9 cellular contexts compared by ENCODE assay signal in genomic region chr17:29587591-29587990, GRCh38. TPM values are rescaled to one million over a fixed set of nuclear protein-coding genes. Genes with fewer than 3 reads are reported as not detected.
DNase-seq lines count a peak whose midpoint lies in the region; ATAC-seq and TF ChIP-seq lines count a peak whose summit lies in the region.
"Had no signal": no experiment of that assay in that cellular context is flagged by ENCODE, and none has a peak within 500 bp of the region (broad histone marks: within the 10 kb centered on the region; RNA-seq: fewer than 3 reads in every experiment).

No MANE protein-coding gene starts in this region.

- H3K4me1 Mint-ChIP-seq in memory B cell = peaks cover 54% of the 10 kb centered on the region

- H3K27me3 Mint-ChIP-seq in memory B cell = no peaks in the 10 kb centered on the region

- peak overlapping the region; percentile 89 for H3K4me3 Mint-ChIP-seq in memory B cell

- H3K36me3 ChIP-seq in left ventricle myocardium inferior (peaks cover 8% of the 10 kb centered on the region), vagina (peaks cover 0 to 1% of the 10 kb centered on the region in 2 donors)

- H3K27ac Mint-ChIP-seq in memory B cell = no peak overlapping the region

- no peaks in the 10 kb centered on the region for H3K27me3 ChIP-seq in left ventricle myocardium inferior (ENCODE audit: low read depth)
- no peaks in the 10 kb centered on the region for H3K27me3 ChIP-seq in vagina

- H3K9me3 ChIP-seq in left ventricle myocardium inferior (replicated peaks) (no peaks in the 10 kb centered on the region), vagina (no peaks in the 10 kb centered on the region)

- H3K36me3 Mint-ChIP-seq in memory B cell = peaks cover 2% of the 10 kb centered on the region

- H3K4me3 ChIP-seq in left ventricle myocardium inferior = peak overlapping the region; percentile 95
- H3K4me3 ChIP-seq in astrocyte of the spinal cord (ENCODE audit: low read depth, low read length) = peak overlapping the region; percentile 76
- H3K4me3 ChIP-seq in vagina = peak overlapping the region; percentile 83 to 94

- no peak for DNase-seq in left ventricle myocardium inferior
- DNase-seq in left ventricle myocardium superior = no peak
- DNase-seq in astrocyte of the spinal cord (ENCODE audit: low read depth, low spot score) = no peak
- no peak for DNase-seq in memory B cell (ENCODE audit: low spot score in 2 of 2)
- no peak for DNase-seq in vagina (ENCODE audit: extremely low spot score in 2 of 2)
- DNase-seq in T1000 (lab: John Stamatoyannopoulos, UW) = no peak
- no peak for DNase-seq in NCI-H345 (lab: John Stamatoyannopoulos, UW)
- DNase-seq: EL had no signal

- intact Hi-C loops in left ventricle myocardium inferior (cut with micrococcal nuclease) = no loop called here
- intact Hi-C loops in left ventricle myocardium superior (cut with micrococcal nuclease) = no loop called here
- intact Hi-C loops in vagina (cut with DNase I) = loop anchor here (10.0 kb wide), 1 partner anchor 347 kb away; the partner anchor contains the start of gene SSH2

- in situ Hi-C loops in astrocyte of the spinal cord (cut with HindIII; ENCODE audit: low sequenced_read_pairs) = no loop called here

- no peak for TF ChIP-seq POLR2A in vagina (IDR thresholded peaks at IDR 0.05)

- ATAC-seq in left ventricle myocardium superior (no peak), memory B cell (ENCODE audit: low read depth) (no peak), HG03025 (IDR thresholded peaks at IDR 0.05; ENCODE audit: low FRiP score, unreplicated experiment) (no peak)

- H3K9me3 Mint-ChIP-seq in memory B cell = no peaks in the 10 kb centered on the region

- H3K27ac ChIP-seq in left ventricle myocardium inferior (replicated peaks) (peak overlapping the region; percentile 93), vagina (peak overlapping the region; percentile 80)

- TF ChIP-seq CTCF in left ventricle myocardium inferior (IDR thresholded peaks at IDR 0.05; ENCODE audit: borderline replicate concordance) (no peak), astrocyte of the spinal cord (IDR thresholded peaks at IDR 0.05; ENCODE audit: low read depth, low read length) (no peak), vagina (IDR thresholded peaks at IDR 0.05) (no peak)

- peaks cover 93% of the 10 kb centered on the region for H3K4me1 ChIP-seq in left ventricle myocardium inferior
- H3K4me1 ChIP-seq in vagina = peaks cover 75% of the 10 kb centered on the region

RNA-seq across cellular contexts. Expression of gene GIT1, which starts 1.9 kb away (rescaled TPM):
- 31.9 TPM for total RNA-seq in left ventricle myocardium inferior
- 31.5 TPM for total RNA-seq in left ventricle myocardium superior
- total RNA-seq in vagina = 39.8 TPM

RNA-seq across cellular contexts. Expression of gene ANKRD13B, which starts 5.3 kb away (rescaled TPM):
- total RNA-seq in left ventricle myocardium inferior (5.9 TPM), left ventricle myocardium superior (8.3 TPM), vagina (7.9 TPM)

RNA-seq across cellular contexts. Expression of gene TP53I13, which starts 19.1 kb away (rescaled TPM):
- total RNA-seq in left ventricle myocardium inferior = 37.2 TPM
- 40.1 TPM for total RNA-seq in left ventricle myocardium superior
- total RNA-seq in vagina = 61.1 TPM

RNA-seq across cellular contexts. Expression of gene ABHD15, which starts 20.8 kb away (rescaled TPM):
- total RNA-seq in left ventricle myocardium inferior = 5.9 TPM
- 6.4 TPM for total RNA-seq in left ventricle myocardium superior
- 13.3 TPM for total RNA-seq in vagina

RNA-seq across cellular contexts. Expression of gene CORO6, which starts 35.1 kb away (rescaled TPM):
- 101 TPM for total RNA-seq in left ventricle myocardium inferior
- total RNA-seq in left ventricle myocardium superior = 104 TPM
- 23.6 TPM for total RNA-seq in vagina
